ENCODE assay signal across 9 cellular contexts in the genomic region with DNA sequence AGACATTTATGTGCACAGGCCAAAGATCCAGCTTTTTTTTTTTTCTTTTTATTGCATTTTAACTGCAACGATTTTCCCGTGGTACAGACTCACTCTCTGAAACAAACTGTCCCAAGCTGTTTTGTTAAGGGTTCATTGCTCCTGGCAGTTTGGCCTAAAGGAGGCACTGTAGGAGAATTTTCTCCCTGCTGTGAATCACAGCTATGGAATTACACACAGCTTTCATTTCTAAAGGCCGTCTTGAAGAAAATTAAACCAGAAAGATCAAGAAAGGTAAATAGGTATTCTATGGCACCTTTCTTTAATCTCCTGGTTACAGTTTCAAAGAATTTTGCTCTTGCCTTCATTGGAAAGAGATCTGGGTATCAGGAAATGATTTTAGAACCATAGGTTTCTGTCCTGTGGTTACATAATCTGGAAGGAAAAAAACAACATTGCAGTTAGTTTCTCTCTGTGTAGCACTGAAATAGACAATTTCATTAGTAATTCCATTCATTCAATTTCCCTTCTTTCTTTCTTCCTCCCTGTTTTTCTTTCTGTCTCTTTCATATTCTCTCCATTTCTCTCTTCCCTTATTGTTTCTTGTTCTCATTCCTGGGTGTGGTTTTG. TPM values are rescaled to one million over a fixed set of nuclear protein-coding genes. Genes with fewer than 3 reads are reported as not detected.
A peak's percentile ranks its signal among the peaks of the same experiment; 100 is the strongest.
DNase-seq lines count a peak whose midpoint lies in the region; ATAC-seq and TF ChIP-seq lines count a peak whose summit lies in the region.
"Had no signal": no experiment of that assay in that cellular context is flagged by ENCODE, and none has a peak within 500 bp of the region (broad histone marks: within the 10 kb centered on the region; RNA-seq: fewer than 3 reads in every experiment).

No MANE protein-coding gene starts in this region.

- intact Hi-C loops in OCI-LY7 (cut with micrococcal nuclease; ENCODE audit: unreplicated experiment) = no loop called here
- intact Hi-C loops in mucosa of descending colon (cut with DNase I, micrococcal nuclease) = loop anchor here in 1 of 2 donors (5.0 kb wide), 1 partner anchor 52 kb away; the partner anchor contains the start of gene PDK4

- H3K36me3 ChIP-seq in OCI-LY7 (ENCODE audit: insufficient read depth, low read length) (no peaks in the 10 kb centered on the region), mucosa of descending colon (ENCODE audit: low read depth) (no peaks in the 10 kb centered on the region)

- DNase-seq in GM13976 (ENCODE audit: low spot score) (no peak), OCI-LY7 (ENCODE audit: low spot score) (no peak), epidermal melanocyte (ENCODE audit: insufficient read length, low spot score) (peak; percentile 86), mucosa of descending colon (peak in 1 of 3 donors; percentile 79), NK-92 (lab: John Stamatoyannopoulos, UW; ENCODE audit: unreplicated experiment) (no peak)
- no peak for DNase-seq in stimulated activated CD4-positive, alpha-beta T cell treated with anti-CD3 and anti-CD28 coated beads, Interleukin-1b, Interleukin-23, amount 100 ng/mL, for 48 hours
- DNase-seq in activated CD8-positive, alpha-beta memory T cell treated with anti-CD3 and anti-CD28 coated beads, Interleukin-2, amount 50 U/mL, for 4 hours = no peak
- DNase-seq: stimulated activated naive B cell treated with anti-CD40 and anti-IgM and Interleukin-4, amounts not matched to agents 10 μg/mL and 1 μg/mL and 100 μg/mL, for 72 hours had no signal

- TF ChIP-seq CTCF in GM13976 (IDR thresholded peaks at IDR 0.05; ENCODE audit: borderline replicate concordance, control extremely low read depth, extremely low read depth, insufficient read depth, missing control alignments) (peak; percentile 27), OCI-LY7 (conservative IDR thresholded peaks at IDR 0.05; ENCODE audit: low read length) (peak; percentile 23; the same call in 1 of the 2 replicates), mucosa of descending colon (IDR thresholded peaks at IDR 0.05) (peak; percentile 26)

- no peaks in the 10 kb centered on the region for H3K4me1 ChIP-seq in OCI-LY7 (ENCODE audit: insufficient read depth, low read length, poor library complexity, severe bottlenecking)
- peaks cover 10% of the 10 kb centered on the region for H3K4me1 ChIP-seq in mucosa of descending colon (ENCODE audit: low read depth)

- POLR2A ChIA-PET in OCI-LY7 (lab: Charles Lee) = no interaction called here

- BruUV-seq in OCI-LY7 (replicated peaks; lab: Mats Ljungman, UMichigan) = no TSS peak

- H2AFZ ChIP-seq in OCI-LY7 (ENCODE audit: low read length) = no peak overlapping the region

- no peaks in the 10 kb centered on the region for H4K20me1 ChIP-seq in OCI-LY7 (ENCODE audit: insufficient read depth, low read length)

- ATAC-seq in mucosa of descending colon = peak; percentile 93
- no peak for ATAC-seq in HG03520 (IDR thresholded peaks at IDR 0.05; ENCODE audit: unreplicated experiment)

- H3K4me2 ChIP-seq in OCI-LY7 (ENCODE audit: low read length) = no peak overlapping the region

- H3K27ac ChIP-seq in OCI-LY7 (ENCODE audit: low read depth, low read length, poor library complexity, severe bottlenecking) = no peak overlapping the region

- in situ Hi-C loops in GM13976 (cut with MboI; ENCODE audit: low sequenced_read_pairs, unreplicated experiment) = no loop called here

- H3K4me3 ChIP-seq in OCI-LY7 (ENCODE audit: low read depth, low read length, poor library complexity, severe bottlenecking) (no peak overlapping the region), mucosa of descending colon (no peak overlapping the region)

- CTCF ChIA-PET in OCI-LY7 (lab: Charles Lee; ENCODE audit: unreplicated experiment) = no interaction called here

- no peaks in the 10 kb centered on the region for H3K79me2 ChIP-seq in OCI-LY7 (ENCODE audit: insufficient read depth, low read depth, low read length)

- H3K9me3 ChIP-seq in OCI-LY7 (ENCODE audit: low read length) = no peaks in the 10 kb centered on the region
- no peaks in the 10 kb centered on the region for H3K9me3 ChIP-seq in mucosa of descending colon

- no peaks in the 10 kb centered on the region for H3K9me2 ChIP-seq in OCI-LY7 (ENCODE audit: insufficient read depth, low read length)

RNA-seq across cellular contexts. Expression of gene PDK4, which starts 51.2 kb away (rescaled TPM):
- total RNA-seq in OCI-LY7 (2014; rRNA removed; shearing (Covaris generic)) = not detected in 2 replicates
- total RNA-seq in OCI-LY7 (2022) (not detected in 2 replicates), mucosa of descending colon (100 to 1,000 TPM in 1 of 3 donors, 10 to 100 TPM in 2; 36.2 to 224 (median 50.6) TPM)

RNA-seq across cellular contexts. Expression of gene ASB4, which starts 59.4 kb away (rescaled TPM):
- total RNA-seq in OCI-LY7 (2014; rRNA removed; shearing (Covaris generic)) = not detected in 2 replicates
- total RNA-seq in OCI-LY7 (2022) (not detected in 2 replicates), mucosa of descending colon (under 1 TPM in 2 of 3 donors, not detected in 1; 0.13 to 0.84 TPM)

Comparison
In these comparisons a context has a peak if more than half of its experiments do, and no peak if none do; other contexts are left out.
1. RNA of gene PDK4, which starts 51.2 kb away (total RNA-seq): 36.2 to 224 TPM in mucosa of descending colon; not detected in OCI-LY7; every median in the first group is over 10 times any median in the second.
2. Peak in every context shown above with its lines, with median percentiles within 50 percentile points of each other: CTCF ChIP-seq.